In the genomic region with DNA sequence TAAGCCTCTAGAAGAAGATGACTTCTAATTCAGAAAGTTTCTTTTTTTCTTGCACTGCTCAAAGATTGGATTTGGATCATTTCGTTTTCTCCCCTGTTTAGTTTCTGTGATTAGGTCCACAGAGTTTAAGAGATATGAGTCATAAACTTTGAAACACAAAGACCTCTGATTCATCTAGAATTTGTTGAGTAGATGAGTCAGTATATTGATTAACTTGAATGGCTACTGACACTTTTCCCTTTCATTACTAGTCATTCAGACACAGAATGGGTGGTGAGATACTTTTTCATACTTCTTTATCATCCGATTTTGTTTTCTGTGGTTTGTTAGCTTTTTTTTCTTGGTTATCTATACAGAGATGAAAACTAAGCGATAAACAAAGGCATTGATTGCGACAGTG, we compare ENCODE assay signal across 11 cellular contexts. TPM values are rescaled to one million over a fixed set of nuclear protein-coding genes. Genes with fewer than 3 reads are reported as not detected.
DNase-seq lines count a peak whose midpoint lies in the region; ATAC-seq and TF ChIP-seq lines count a peak whose summit lies in the region.
"Had no signal": no experiment of that assay in that cellular context is flagged by ENCODE, and none has a peak within 500 bp of the region (broad histone marks: within the 10 kb centered on the region; RNA-seq: fewer than 3 reads in every experiment).

No MANE protein-coding gene starts in this region.

- H3K4me1 ChIP-seq in MM.1S (ENCODE audit: low read length) = no peaks in the 10 kb centered on the region
- no peaks in the 10 kb centered on the region for H3K4me1 ChIP-seq in right atrium auricular region

- no peaks in the 10 kb centered on the region for H3K36me3 Mint-ChIP-seq in natural killer cell treated with Interleukin-12 subunit alpha and Interleukin-12 subunit beta and Interleukin-15 and Interleukin-18, amount 100 ng/mL, for 72 hours
- no peaks in the 10 kb centered on the region for H3K36me3 Mint-ChIP-seq in natural killer cell

- no peaks in the 10 kb centered on the region for H3K9me3 Mint-ChIP-seq in natural killer cell treated with Interleukin-12 subunit alpha and Interleukin-12 subunit beta and Interleukin-15 and Interleukin-18, amount 100 ng/mL, for 72 hours
- H3K9me3 Mint-ChIP-seq in natural killer cell = no peaks in the 10 kb centered on the region

- H3K27me3 Mint-ChIP-seq in natural killer cell treated with Interleukin-12 subunit alpha and Interleukin-12 subunit beta and Interleukin-15 and Interleukin-18, amount 100 ng/mL, for 72 hours = peaks cover 10 to 11% of the 10 kb centered on the region in 2 donors
- peaks cover 0 to 16% of the 10 kb centered on the region in 2 donors for H3K27me3 Mint-ChIP-seq in natural killer cell (ENCODE audit: low read depth in 2 of 2)

- H4K20me1 ChIP-seq in MM.1S (ENCODE audit: insufficient read depth, low read length) = no peaks in the 10 kb centered on the region

- H3K4me3 Mint-ChIP-seq in natural killer cell treated with Interleukin-12 subunit alpha and Interleukin-12 subunit beta and Interleukin-15 and Interleukin-18, amount 100 ng/mL, for 72 hours = no peak overlapping the region
- no peak overlapping the region for H3K4me3 Mint-ChIP-seq in natural killer cell

- no peaks in the 10 kb centered on the region for H3K9me3 ChIP-seq in MM.1S (replicated peaks; ENCODE audit: insufficient read depth, low read length)
- H3K9me3 ChIP-seq in right atrium auricular region = no peaks in the 10 kb centered on the region

- no peaks in the 10 kb centered on the region for H3K36me3 ChIP-seq in MM.1S (replicated peaks; ENCODE audit: insufficient read depth, low read length)
- no peaks in the 10 kb centered on the region for H3K36me3 ChIP-seq in right atrium auricular region

- H2AFZ ChIP-seq in MM.1S (ENCODE audit: low read length) = no peak overlapping the region

- intact Hi-C loops in natural killer cell (cut with micrococcal nuclease) = no loop called here
- intact Hi-C loops in left colon (cut with DNase I, micrococcal nuclease) = no loop called here

- peak; percentile 52 to 67 for ATAC-seq in natural killer cell treated with Interleukin-12 subunit alpha and Interleukin-12 subunit beta and Interleukin-15 and Interleukin-18, amount 100 ng/mL, for 72 hours
- ATAC-seq in natural killer cell (no peak), HG02763 (IDR thresholded peaks at IDR 0.05; ENCODE audit: unreplicated experiment) (peak; percentile 73), HG03565 (IDR thresholded peaks at IDR 0.05; ENCODE audit: unreplicated experiment) (peak; percentile 95), left colon (no peak)

- H3K4me2 ChIP-seq in MM.1S (ENCODE audit: low read depth, low read length) = no peak overlapping the region

- no peaks in the 10 kb centered on the region for H3K9me2 ChIP-seq in MM.1S (replicated peaks; ENCODE audit: insufficient read depth, low read length)

- H3K27ac Mint-ChIP-seq in natural killer cell treated with Interleukin-12 subunit alpha and Interleukin-12 subunit beta and Interleukin-15 and Interleukin-18, amount 100 ng/mL, for 72 hours = no peak overlapping the region
- no peak overlapping the region for H3K27ac Mint-ChIP-seq in natural killer cell

- DNase-seq in natural killer cell treated with Interleukin-12 subunit alpha and Interleukin-12 subunit beta and Interleukin-15 and Interleukin-18, amount 100 ng/mL, for 72 hours (ENCODE audit: low spot score) = no peak
- no peak for DNase-seq in natural killer cell
- no peak for DNase-seq in left colon
- no peak for DNase-seq in NCI-H187 treated with DMSO at 0.1 percent for 48 hours (lab: John Stamatoyannopoulos, UW)
- DNase-seq in MM.1S = no peak
- no peak for DNase-seq in right atrium auricular region (ENCODE audit: low spot score)
- DNase-seq: GDM1, substantia nigra had no signal

- no peaks in the 10 kb centered on the region for H3K79me2 ChIP-seq in MM.1S (ENCODE audit: low read length)

- H3K4me1 Mint-ChIP-seq in natural killer cell treated with Interleukin-12 subunit alpha and Interleukin-12 subunit beta and Interleukin-15 and Interleukin-18, amount 100 ng/mL, for 72 hours (ENCODE audit: low read depth in 2 of 2) = no peaks in the 10 kb centered on the region
- no peaks in the 10 kb centered on the region for H3K4me1 Mint-ChIP-seq in natural killer cell

- no peak overlapping the region for H3K9ac ChIP-seq in MM.1S (ENCODE audit: low read length)

- no peaks in the 10 kb centered on the region for H3K27me3 ChIP-seq in MM.1S (replicated peaks; ENCODE audit: insufficient read depth, low read length)
- H3K27me3 ChIP-seq in right atrium auricular region = no peaks in the 10 kb centered on the region

- H3K27ac ChIP-seq in MM.1S (ENCODE audit: low read length) (no peak overlapping the region), right atrium auricular region (no peak overlapping the region)
- H3K27ac ChIP-seq: epithelial cell of prostate had no signal

- no peaks in the 10 kb centered on the region for H3F3A ChIP-seq in MM.1S (ENCODE audit: insufficient read depth, low read length)

- TF ChIP-seq CTCF in natural killer cell (IDR thresholded peaks at IDR 0.05) = no peak
- no peak for TF ChIP-seq CTCF in MM.1S (IDR thresholded peaks at IDR 0.05; ENCODE audit: low read length)
- TF ChIP-seq CTCF in right atrium auricular region (IDR thresholded peaks at IDR 0.05) = no peak

- H3K4me3 ChIP-seq in MM.1S (ENCODE audit: low read length) = no peak overlapping the region
- no peak overlapping the region for H3K4me3 ChIP-seq in right atrium auricular region

RNA-seq across cellular contexts. Expression of gene AFF2, which starts 34.1 kb away (rescaled TPM):
- 1 to 10 TPM; 1.5 to 5.1 TPM for total RNA-seq in natural killer cell treated with Interleukin-12 subunit alpha and Interleukin-12 subunit beta and Interleukin-15 and Interleukin-18, amount 100 ng/mL, for 72 hours
- 1 to 10 TPM in 1 of 3 donors, under 1 TPM in 2; 0.24 to 4.8 (median 0.79) TPM for total RNA-seq in natural killer cell
- under 1 TPM; 0.09 to 0.42 TPM for total RNA-seq in left colon
- 1 to 10 TPM in 1 of 2 donors, under 1 TPM in 1; 0.89 to 3.2 TPM for total RNA-seq in right atrium auricular region

Comparison
In these comparisons a context has a peak if more than half of its experiments do, and no peak if none do; other contexts are left out.
1. ATAC-seq: peak in natural killer cell treated with Interleukin-12 subunit alpha and Interleukin-12 subunit beta and Interleukin-15 and Interleukin-18, amount 100 ng/mL, for 72 hours (2 of 2), HG02763 (single experiment) and HG03565 (single experiment); none in natural killer cell (0 of 3) and left colon (single experiment).